In the genomic region with DNA sequence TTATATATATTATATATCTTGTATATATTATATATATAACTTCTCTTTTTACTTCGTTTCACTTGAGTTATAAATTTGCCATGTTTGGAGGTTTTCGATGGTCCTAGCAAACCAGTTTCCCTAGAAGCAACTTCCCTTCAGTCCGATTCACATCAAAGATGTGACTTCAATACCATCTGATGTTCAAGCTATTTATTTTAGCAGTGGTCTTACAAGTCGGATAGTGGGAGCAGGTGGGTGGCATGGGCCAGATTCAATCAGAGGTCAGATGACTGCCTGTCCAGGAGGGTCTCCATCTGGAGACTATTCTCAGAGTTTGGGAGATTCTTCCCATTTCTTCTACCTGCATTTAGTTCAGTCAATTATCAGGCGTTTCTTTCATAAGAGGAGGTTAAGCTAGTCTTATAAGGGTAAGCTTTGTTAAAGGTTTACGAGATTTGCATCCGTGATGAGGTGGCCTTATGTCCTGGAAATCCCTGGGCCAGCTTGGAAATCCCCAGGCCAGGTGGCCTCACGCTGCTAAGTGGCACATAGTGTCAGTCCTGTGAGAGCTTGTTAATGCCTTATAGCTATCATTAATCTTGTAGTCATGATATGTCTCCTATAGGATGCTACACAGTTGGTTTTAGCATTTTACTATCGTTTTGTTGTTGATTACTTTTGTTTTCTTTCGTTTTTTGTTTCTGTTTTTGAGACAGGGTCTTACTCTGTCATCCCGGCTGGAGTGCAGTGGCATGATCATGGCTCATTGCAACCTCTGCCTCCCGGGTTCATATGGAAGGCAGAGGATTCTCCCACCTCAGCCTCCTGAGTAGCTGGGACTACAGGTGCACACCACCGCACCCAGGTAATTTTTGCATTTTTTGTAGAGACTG, we compare ENCODE assay signal across 11 cellular contexts.
A peak's percentile ranks its signal among the peaks of the same experiment; 100 is the strongest.
DNase-seq lines count a peak whose midpoint lies in the region; ATAC-seq and TF ChIP-seq lines count a peak whose summit lies in the region.
"Had no signal": no experiment of that assay in that cellular context is flagged by ENCODE, and none has a peak within 500 bp of the region (broad histone marks: within the 10 kb centered on the region; RNA-seq: fewer than 3 reads in every experiment).

No MANE protein-coding gene starts in this region.

- H3K36me3 Mint-ChIP-seq in activated B cell treated with CpG ODN at 0.5 μM for 24 hours (ENCODE audit: low read depth), result peaks cover 15% of the 10 kb centered on the region
- no peaks in the 10 kb centered on the region for H3K36me3 Mint-ChIP-seq in activated T-helper 2 cell treated with anti-CD3 and anti-CD28 coated beads, Interferon-gamma antibody, Interleukin-2, Interleukin-4, amounts not matched to agents 10 μg/mL and 5 μg/mL and 100 μg/mL, durations not matched to agents 14 hours and 24 hours and 36 hours (ENCODE audit: low read depth)

- in situ Hi-C loops in GM13977 (cut with MboI; ENCODE audit: low pct_unique_long_range_greater_than_20kb, low sequenced_read_pairs, unreplicated experiment), result no loop called here

- peak overlapping the region; percentile 77 for H3K4me3 Mint-ChIP-seq in activated B cell treated with CpG ODN at 0.5 μM for 24 hours
- no peak overlapping the region for H3K4me3 Mint-ChIP-seq in activated T-helper 2 cell treated with anti-CD3 and anti-CD28 coated beads, Interferon-gamma antibody, Interleukin-2, Interleukin-4, amounts not matched to agents 10 μg/mL and 5 μg/mL and 100 μg/mL, durations not matched to agents 14 hours and 24 hours and 36 hours (ENCODE audit: low read depth)
- H3K4me3 Mint-ChIP-seq: activated naive CD4-positive, alpha-beta T cell treated with anti-CD3 and anti-CD28 coated beads, Interleukin-2, amount 10 ng/mL, durations not matched to agents 7 days and 5 days had no signal

- no peaks in the 10 kb centered on the region for H3K9me3 Mint-ChIP-seq in activated B cell treated with CpG ODN at 0.5 μM for 24 hours
- no peaks in the 10 kb centered on the region for H3K9me3 Mint-ChIP-seq in activated T-helper 2 cell treated with anti-CD3 and anti-CD28 coated beads, Interferon-gamma antibody, Interleukin-2, Interleukin-4, amounts not matched to agents 10 μg/mL and 5 μg/mL and 100 μg/mL, durations not matched to agents 14 hours and 24 hours and 36 hours

- TF ChIP-seq CTCF in GM13977 (IDR thresholded peaks at IDR 0.05; ENCODE audit: extremely low read depth, insufficient read depth, missing control alignments) (no peak), activated B cell treated with CpG ODN at 0.5 μM for 24 hours (IDR thresholded peaks at IDR 0.05) (no peak)

- H3K4me1 Mint-ChIP-seq in activated B cell treated with CpG ODN at 0.5 μM for 24 hours, result peaks cover 26% of the 10 kb centered on the region
- no peaks in the 10 kb centered on the region for H3K4me1 Mint-ChIP-seq in activated T-helper 2 cell treated with anti-CD3 and anti-CD28 coated beads, Interferon-gamma antibody, Interleukin-2, Interleukin-4, amounts not matched to agents 10 μg/mL and 5 μg/mL and 100 μg/mL, durations not matched to agents 14 hours and 24 hours and 36 hours (ENCODE audit: low read depth)
- H3K4me1 Mint-ChIP-seq: activated naive CD4-positive, alpha-beta T cell treated with anti-CD3 and anti-CD28 coated beads, Interleukin-2, amount 10 ng/mL, durations not matched to agents 7 days and 5 days had no signal

- peak; percentile 67 for ATAC-seq in GM19455 (IDR thresholded peaks at IDR 0.05; ENCODE audit: unreplicated experiment)
- ATAC-seq in HG03060 (IDR thresholded peaks at IDR 0.05; ENCODE audit: low read depth, unreplicated experiment), result peak; percentile 83
- ATAC-seq in activated B cell treated with CpG ODN at 0.5 μM for 24 hours (ENCODE audit: low read depth), result peak; percentile 94

- intact Hi-C loops in activated B cell treated with CpG ODN at 0.5 μM for 24 hours (cut with micrococcal nuclease), result loop anchor here (1.0 to 2.0 kb wide), 2 partner anchors 20 to 113 kb away; no protein-coding TSS in a partner anchor
- intact Hi-C loops in activated T-helper 2 cell treated with anti-CD3 and anti-CD28 coated beads, Interferon-gamma antibody, Interleukin-2, Interleukin-4, amounts not matched to agents 10 μg/mL and 5 μg/mL and 100 μg/mL, durations not matched to agents 14 hours and 24 hours and 36 hours (cut with micrococcal nuclease), result loop anchor here (10.0 kb wide), 1 partner anchor 118 kb away; no protein-coding TSS in a partner anchor

- DNase-seq in GM13977 (ENCODE audit: low spot score) (peak; percentile 38), activated B cell treated with CpG ODN at 0.5 μM for 24 hours (no peak), NCI-H1092 treated with DMSO at 0.1 percent for 48 hours (lab: John Stamatoyannopoulos, UW) (no peak), globus pallidus (ENCODE audit: low spot score) (no peak), activated gamma-delta T cell treated with Interleukin-2 at 50 U/mL for 16 hours (no peak)
- DNase-seq in activated T-helper 2 cell treated with anti-CD3 and anti-CD28 coated beads, Interferon-gamma antibody, Interleukin-2, Interleukin-4, amounts not matched to agents 10 μg/mL and 5 μg/mL and 100 μg/mL, durations not matched to agents 14 hours and 24 hours and 36 hours (ENCODE audit: low spot score), result no peak
- DNase-seq: activated naive CD4-positive, alpha-beta T cell treated with anti-CD3 and anti-CD28 coated beads, Interleukin-2, amount 10 ng/mL, durations not matched to agents 7 days and 5 days; DMS79; NCI-H345 had no signal

- H3K27me3 Mint-ChIP-seq in activated B cell treated with CpG ODN at 0.5 μM for 24 hours, result no peaks in the 10 kb centered on the region
- no peaks in the 10 kb centered on the region for H3K27me3 Mint-ChIP-seq in activated T-helper 2 cell treated with anti-CD3 and anti-CD28 coated beads, Interferon-gamma antibody, Interleukin-2, Interleukin-4, amounts not matched to agents 10 μg/mL and 5 μg/mL and 100 μg/mL, durations not matched to agents 14 hours and 24 hours and 36 hours (ENCODE audit: low read depth)
- H3K27me3 Mint-ChIP-seq: activated naive CD4-positive, alpha-beta T cell treated with anti-CD3 and anti-CD28 coated beads, Interleukin-2, amount 10 ng/mL, durations not matched to agents 7 days and 5 days had no signal

- CTCF ChIA-PET in activated B cell treated with CpG ODN at 0.5 μM for 24 hours (lab: Charles Lee), result interaction anchor here (0.9 to 1.2 kb wide), 2 partner anchors 28 to 60 kb away, joined by 3 to 5 read pairs; no protein-coding TSS in a partner anchor

- peak overlapping the region; percentile 87 for H3K27ac Mint-ChIP-seq in activated B cell treated with CpG ODN at 0.5 μM for 24 hours
- no peak overlapping the region for H3K27ac Mint-ChIP-seq in activated T-helper 2 cell treated with anti-CD3 and anti-CD28 coated beads, Interferon-gamma antibody, Interleukin-2, Interleukin-4, amounts not matched to agents 10 μg/mL and 5 μg/mL and 100 μg/mL, durations not matched to agents 14 hours and 24 hours and 36 hours
- H3K27ac Mint-ChIP-seq: activated naive CD4-positive, alpha-beta T cell treated with anti-CD3 and anti-CD28 coated beads, Interleukin-2, amount 10 ng/mL, durations not matched to agents 7 days and 5 days had no signal

- POLR2A ChIA-PET in activated B cell treated with CpG ODN at 0.5 μM for 24 hours (lab: Charles Lee), result interaction anchor here (0.5 to 3.1 kb wide), 13 partner anchors 13 to 524 kb away, joined by 3 to 35 read pairs (median 3); partner anchors contain the start of gene AMN1
